ENCODE assay signal across 10 cellular contexts in genomic region chr7:17646181-17646956, GRCh38.
DNase-seq lines count a peak whose midpoint lies in the region; ATAC-seq and TF ChIP-seq lines count a peak whose summit lies in the region.
"Had no signal": no experiment of that assay in that cellular context is flagged by ENCODE, and none has a peak within 500 bp of the region (broad histone marks: within the 10 kb centered on the region; RNA-seq: fewer than 3 reads in every experiment).

No MANE protein-coding gene starts in this region.

- TF ChIP-seq CTCF in GM20000 (IDR thresholded peaks at IDR 0.05; ENCODE audit: extremely low read depth, missing control alignments): no peak

- DNase-seq in DMS53 treated with DMSO at 0.1 percent for 48 hours (lab: John Stamatoyannopoulos, UW; ENCODE audit: unreplicated experiment) (peak; percentile 7), MV-4-11 (lab: John Stamatoyannopoulos, UW) (peak; percentile 33), dermis blood vessel endothelial cell (peak; percentile 45), midbrain (lab: John Stamatoyannopoulos, UW) (peak; percentile 15), NCI-H146 (lab: John Stamatoyannopoulos, UW) (no peak), GM20000 (ENCODE audit: low spot score) (no peak)
- no peak for DNase-seq in activated CD4-positive, alpha-beta T cell treated with anti-CD3 and anti-CD28 coated beads, Interleukin-2, amount 50 U/mL, for 1 hour
- DNase-seq: psoas muscle, T-helper 1 cell had no signal

- ATAC-seq in GM19463 (IDR thresholded peaks at IDR 0.05; ENCODE audit: unreplicated experiment): no peak
- ATAC-seq: psoas muscle had no signal

Comparison
In these comparisons a context has a peak if more than half of its experiments do, and no peak if none do; other contexts are left out.
1. DNase-seq: peak in DMS53 treated with DMSO at 0.1 percent for 48 hours (single experiment), MV-4-11 (single experiment), dermis blood vessel endothelial cell (single experiment) and midbrain (single experiment); none in NCI-H146 (single experiment), GM20000 (single experiment) and activated CD4-positive, alpha-beta T cell treated with anti-CD3 and anti-CD28 coated beads, Interleukin-2, amount 50 U/mL, for 1 hour (single experiment).